4 cellular contexts compared by ENCODE assay signal in the genomic region with DNA sequence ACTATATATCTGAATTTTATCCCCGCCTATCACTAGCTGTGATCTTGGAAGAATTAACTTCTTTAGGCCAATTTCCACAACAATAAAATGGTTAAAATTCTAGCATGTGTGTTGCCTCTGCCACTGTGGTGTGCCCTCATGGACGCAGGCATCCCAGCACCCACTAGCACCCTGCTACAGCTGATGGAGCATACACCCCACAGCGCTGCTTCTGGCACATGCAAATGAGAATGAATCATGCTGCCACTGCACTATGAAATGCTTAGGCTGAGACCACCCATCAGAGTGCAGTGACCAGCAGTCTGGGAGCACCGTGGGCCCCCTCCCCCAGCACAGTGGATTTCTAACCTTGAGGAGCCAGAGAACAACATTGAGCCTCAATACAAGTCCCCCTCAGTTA.
"Had no signal": no experiment of that assay in that cellular context is flagged by ENCODE, and none has a peak within 500 bp of the region (broad histone marks: within the 10 kb centered on the region; RNA-seq: fewer than 3 reads in every experiment).

No MANE protein-coding gene starts in this region.

- H3K9ac ChIP-seq: GM23248, KMS-11 had no signal

- H3K4me2 ChIP-seq: KMS-11 had no signal

- H3K27ac ChIP-seq: GM23248, KMS-11 had no signal

- DNase-seq: GOT3, H9 had no signal

- H3K4me3 ChIP-seq: GM23248 had no signal

- H2AFZ ChIP-seq: GM23248 had no signal
